9 cellular contexts compared by ENCODE assay signal in genomic region chr16:20638711-20639335, GRCh38. TPM values are rescaled to one million over a fixed set of nuclear protein-coding genes. Genes with fewer than 3 reads are reported as not detected.
"Had no signal": no experiment of that assay in that cellular context is flagged by ENCODE, and none has a peak within 500 bp of the region (broad histone marks: within the 10 kb centered on the region; RNA-seq: fewer than 3 reads in every experiment).

No MANE protein-coding gene starts in this region.

- H3K4me3 ChIP-seq: HAP-1 had no signal

- H3K27ac ChIP-seq: HL-60 had no signal

- DNase-seq: GOT3, H7, HFFc6, IMR-90, KBM-7 had no signal

- H3K9me3 ChIP-seq: HAP-1 had no signal

- ATAC-seq: HCT116 had no signal

- H3K36me3 ChIP-seq: HAP-1 had no signal

RNA-seq across cellular contexts. Expression of gene ACSM1, which starts 58.7 kb away (rescaled TPM):
- total RNA-seq: HFFc6, HT1080, IMR-90 had no signal
- polyA plus RNA-seq: IMR-90 had no signal
